Comparison of ENCODE assay signal across 9 cellular contexts in the genomic region with DNA sequence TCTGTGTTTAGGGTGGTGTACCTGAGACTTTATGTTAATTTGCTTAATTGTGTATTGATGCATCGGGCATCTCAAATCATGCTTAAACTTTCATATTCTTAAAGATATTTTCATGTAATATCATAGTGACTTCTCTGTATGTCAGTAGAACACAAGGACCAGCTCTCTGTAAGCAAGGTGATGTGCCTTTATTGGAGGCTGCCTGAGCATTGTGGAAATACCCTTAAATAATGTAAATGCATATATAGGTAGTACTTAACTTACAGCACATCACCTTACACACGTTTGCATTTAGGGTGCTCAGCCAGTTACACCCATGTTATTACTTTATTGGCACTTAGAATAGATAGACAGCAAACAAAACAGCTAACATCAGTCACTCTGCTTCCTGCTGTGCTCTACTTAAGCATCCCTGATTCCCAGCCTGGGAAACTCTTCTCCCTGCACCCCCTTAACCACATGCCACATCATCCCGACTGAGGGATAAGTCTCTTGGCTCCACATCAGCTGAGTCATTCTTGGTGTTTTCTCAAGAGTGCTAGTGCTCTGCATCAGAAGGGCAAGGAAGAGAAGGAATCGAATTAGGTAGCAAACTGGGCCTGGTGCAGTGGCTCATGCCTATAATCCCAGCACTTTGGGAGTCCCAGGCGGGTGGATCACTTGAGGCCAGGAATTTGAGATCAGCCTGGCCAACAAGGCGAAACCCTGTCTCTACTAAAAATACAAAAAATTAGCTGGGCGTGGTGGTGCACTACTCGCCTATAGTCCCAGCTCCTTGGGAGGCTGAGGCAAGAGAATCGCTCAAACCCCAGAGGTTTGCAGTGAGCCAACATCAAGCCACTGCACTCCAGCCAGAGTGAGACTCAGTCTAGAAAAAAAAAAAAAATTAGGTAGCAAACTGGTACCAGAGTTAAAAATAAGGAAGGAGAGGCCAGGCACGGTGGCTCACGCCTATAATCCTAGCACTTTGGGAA.
DNase-seq lines count a peak whose midpoint lies in the region; ATAC-seq, FAIRE-seq and TF ChIP-seq lines count a peak whose summit lies in the region.
"Had no signal": no experiment of that assay in that cellular context is flagged by ENCODE, and none has a peak within 500 bp of the region (broad histone marks: within the 10 kb centered on the region; RNA-seq: fewer than 3 reads in every experiment).

No MANE protein-coding gene starts in this region.

- no peaks in the 10 kb centered on the region for H3K27me3 ChIP-seq in BJ (ENCODE audit: control insufficient read depth, insufficient read depth, low read length)

- CTCF ChIA-PET in BJ (lab: Yijun Ruan, JAX) = interaction anchor here (0.9 to 1.1 kb wide), 2 partner anchors 11 to 158 kb away, joined by 3 to 5 read pairs; no protein-coding TSS in a partner anchor
- CTCF ChIA-PET in activated CD4-positive, alpha-beta T cell treated with anti-CD3 and anti-CD28 coated beads for 36 hours (lab: Charles Lee) = interaction anchor here (0.8 to 1.6 kb wide), 2 partner anchors 157 to 381 kb away, joined by 4 to 6 read pairs; no protein-coding TSS in a partner anchor

- TF ChIP-seq POLR2A in GM12891 (IDR thresholded peaks at IDR 0.05; ENCODE audit: low read depth, low read length) = no peak
- TF ChIP-seq POLR2A in GM12892 (IDR thresholded peaks at IDR 0.05; ENCODE audit: low read depth, low read length) = no peak

- peak; percentile 96 for DNase-seq in BJ (ENCODE audit: low read depth)
- DNase-seq in RCC 7860 (ENCODE audit: low spot score) = peak; percentile 92
- DNase-seq in fibroblast of gingiva (ENCODE audit: low read depth) = peak; percentile 96
- no peak for DNase-seq in omental fat pad (ENCODE audit: low spot score)
- DNase-seq in activated CD4-positive, alpha-beta T cell treated with anti-CD3 and anti-CD28 coated beads for 36 hours = no peak
- DNase-seq in GM12891 (ENCODE audit: insufficient read length, low spot score) = no peak
- no peak for DNase-seq in GM12892 (ENCODE audit: insufficient read length)
- DNase-seq: NCI-H2171 had no signal

- peaks cover 3% of the 10 kb centered on the region for H3K27me3 Mint-ChIP-seq in activated CD4-positive, alpha-beta T cell treated with anti-CD3 and anti-CD28 coated beads for 36 hours

- FAIRE-seq in RCC 7860 (lab: Jason Lieb, UNC) (peak; percentile 98), GM12891 (lab: Jason Lieb, UNC) (no peak), GM12892 (lab: Jason Lieb, UNC) (no peak)

- H3K9me3 Mint-ChIP-seq in activated CD4-positive, alpha-beta T cell treated with anti-CD3 and anti-CD28 coated beads for 36 hours (ENCODE audit: low read depth) = no peaks in the 10 kb centered on the region

- ATAC-seq in omental fat pad (ENCODE audit: low FRiP score) (peak; percentile 90), HG03571 (IDR thresholded peaks at IDR 0.05; ENCODE audit: unreplicated experiment) (no peak)
- ATAC-seq in activated CD4-positive, alpha-beta T cell treated with anti-CD3 and anti-CD28 coated beads for 36 hours = no peak

- no peaks in the 10 kb centered on the region for H3K36me3 ChIP-seq in BJ (ENCODE audit: control insufficient read depth, insufficient read depth, low read length)

- H3K4me3 ChIP-seq in BJ (ENCODE audit: low read depth, low read length) = no peak overlapping the region

- no peak overlapping the region for H3K4me3 Mint-ChIP-seq in activated CD4-positive, alpha-beta T cell treated with anti-CD3 and anti-CD28 coated beads for 36 hours

- POLR2A ChIA-PET in BJ (lab: Charles Lee) = no interaction called here
- POLR2A ChIA-PET in activated CD4-positive, alpha-beta T cell treated with anti-CD3 and anti-CD28 coated beads for 36 hours (lab: Charles Lee) = no interaction called here

- intact Hi-C loops in activated CD4-positive, alpha-beta T cell treated with anti-CD3 and anti-CD28 coated beads for 36 hours (cut with DNase I, micrococcal nuclease) = no loop called here

- no peaks in the 10 kb centered on the region for H3K36me3 Mint-ChIP-seq in activated CD4-positive, alpha-beta T cell treated with anti-CD3 and anti-CD28 coated beads for 36 hours (ENCODE audit: low read depth)

- no peak overlapping the region for H3K27ac Mint-ChIP-seq in activated CD4-positive, alpha-beta T cell treated with anti-CD3 and anti-CD28 coated beads for 36 hours

- H3K4me1 Mint-ChIP-seq in activated CD4-positive, alpha-beta T cell treated with anti-CD3 and anti-CD28 coated beads for 36 hours = peaks cover 2% of the 10 kb centered on the region

- no peak for TF ChIP-seq CTCF in BJ (IDR thresholded peaks at IDR 0.05; ENCODE audit: insufficient read depth, low read depth, low read length)
- TF ChIP-seq CTCF in omental fat pad (IDR thresholded peaks at IDR 0.05) = no peak

TF ChIP-seq in GM12891, 5 proteins besides CTCF, POLR2A, EP300 and RAD21:
- TF ChIP-seq TAF1 (IDR thresholded peaks at IDR 0.05; ENCODE audit: low read depth, low read length) (no peak), PAX5 (IDR thresholded peaks at IDR 0.05; ENCODE audit: insufficient read depth, low read length, severe bottlenecking) (no peak), POLR2AphosphoS5 (IDR thresholded peaks at IDR 0.05; ENCODE audit: low read depth, low read length) (no peak), SPI1 (IDR thresholded peaks at IDR 0.05; ENCODE audit: low read depth, low read length) (no peak), POU2F2 (IDR thresholded peaks at IDR 0.05; ENCODE audit: low read depth, low read length) (no peak)

Comparison
In these comparisons a context has a peak if more than half of its experiments do, and no peak if none do; other contexts are left out.
1. DNase-seq: peak in BJ (single experiment), RCC 7860 (single experiment) and fibroblast of gingiva (single experiment); none in omental fat pad (single experiment), activated CD4-positive, alpha-beta T cell treated with anti-CD3 and anti-CD28 coated beads for 36 hours (single experiment), GM12891 (single experiment) and GM12892 (single experiment).